Comparison of ENCODE assay signal across 19 cellular contexts in genomic region chr11:118343248-118343647, GRCh38. TPM values are rescaled to one million over a fixed set of nuclear protein-coding genes. Genes with fewer than 3 reads are reported as not detected.
DNase-seq lines count a peak whose midpoint lies in the region; ATAC-seq, FAIRE-seq and TF ChIP-seq lines count a peak whose summit lies in the region.
"Had no signal": no experiment of that assay in that cellular context is flagged by ENCODE, and none has a peak within 500 bp of the region (broad histone marks: within the 10 kb centered on the region; RNA-seq: fewer than 3 reads in every experiment).

No MANE protein-coding gene starts in this region.

- peak; percentile 30 to 39 for ATAC-seq in activated CD4-positive, CD25-positive, alpha-beta regulatory T cell treated with anti-CD3 and anti-CD28 coated beads, Interleukin-2, amount 50 U/mL, for 24 hours
- ATAC-seq in GM19455 (IDR thresholded peaks at IDR 0.05; ENCODE audit: unreplicated experiment): no peak

- peak overlapping the region; percentile 81 for H3K4me3 Mint-ChIP-seq in activated naive CD4-positive, alpha-beta T cell treated with anti-CD3 and anti-CD28 coated beads for 36 hours
- H3K4me3 Mint-ChIP-seq: nephron progenitor cell had no signal

- H3K27ac ChIP-seq in OCI-LY1 (ENCODE audit: low read depth, low read length, poor library complexity, severe bottlenecking) (peak overlapping the region; percentile 75), small intestine (ENCODE audit: low read depth in 1 of 2, low read length in 1 of 2) (peak overlapping the region; percentile 8 to 35)
- H3K27ac ChIP-seq: 22Rv1, tibial nerve had no signal

- H3K9me2 ChIP-seq in OCI-LY1 (ENCODE audit: low read depth, low read length): no peaks in the 10 kb centered on the region

- DNase-seq in activated CD4-positive, CD25-positive, alpha-beta regulatory T cell treated with anti-CD3 and anti-CD28 coated beads, Interleukin-2, amount 50 U/mL, for 72 hours: no peak
- DNase-seq in activated naive CD4-positive, alpha-beta T cell treated with anti-CD3 and anti-CD28 coated beads for 36 hours: peak; percentile 71
- DNase-seq in small intestine: no peak
- DNase-seq in pons (ENCODE audit: low spot score): no peak
- no peak for DNase-seq in SIG-M5 (lab: John Stamatoyannopoulos, UW)
- DNase-seq: anterior cingulate cortex, GOT3, NCI-H446 treated with DMSO at 0.1 percent for 48 hours, nephron progenitor cell had no signal

- CTCF ChIA-PET in activated naive CD4-positive, alpha-beta T cell treated with anti-CD3 and anti-CD28 coated beads for 36 hours (lab: Charles Lee): interaction anchor here (1.4 to 9.3 kb wide), 5 partner anchors 10 to 145 kb away, joined by 3 to 110 read pairs (median 6); partner anchors contain the start of genes CD3E and JAML

- H3F3A ChIP-seq in OCI-LY1 (ENCODE audit: insufficient read depth, low read length): no peaks in the 10 kb centered on the region

- whole genome bisulfite sequencing in small intestine, 3 donors: 63 to 75% (median 69%) methylated on average over 9 of the region's 9 CpGs

- peaks cover 58% of the 10 kb centered on the region for H3K4me1 ChIP-seq in OCI-LY1 (ENCODE audit: insufficient read depth, low read length, severe bottlenecking)
- no peaks in the 10 kb centered on the region for H3K4me1 ChIP-seq in small intestine (ENCODE audit: control insufficient read depth in 2 of 2, insufficient read depth in 1 of 2, low read depth in 1 of 2, low read length in 1 of 2)
- H3K4me1 ChIP-seq: tibial nerve had no signal

- H3K9ac ChIP-seq in OCI-LY1 (ENCODE audit: low read length): no peak overlapping the region

- FAIRE-seq in small intestine (lab: Jason Lieb, UNC): no peak
- FAIRE-seq: colon had no signal

- H3K27ac Mint-ChIP-seq in activated naive CD4-positive, alpha-beta T cell treated with anti-CD3 and anti-CD28 coated beads for 36 hours: peak overlapping the region; percentile 100
- H3K27ac Mint-ChIP-seq: nephron progenitor cell had no signal

- TF ChIP-seq CTCF in OCI-LY1 (IDR thresholded peaks at IDR 0.05; ENCODE audit: low read length): no peak

- intact Hi-C loops in activated naive CD4-positive, alpha-beta T cell treated with anti-CD3 and anti-CD28 coated beads for 36 hours (cut with micrococcal nuclease): loop anchor here (2.0 kb wide), 2 partner anchors 56 to 126 kb away; no protein-coding TSS in a partner anchor

- no peaks in the 10 kb centered on the region for H3K79me2 ChIP-seq in OCI-LY1 (ENCODE audit: insufficient read depth, low read length)

- H3K36me3 Mint-ChIP-seq in activated naive CD4-positive, alpha-beta T cell treated with anti-CD3 and anti-CD28 coated beads for 36 hours (ENCODE audit: low read depth): peaks cover 50% of the 10 kb centered on the region

- peaks cover 47% of the 10 kb centered on the region for H3K4me1 Mint-ChIP-seq in activated naive CD4-positive, alpha-beta T cell treated with anti-CD3 and anti-CD28 coated beads for 36 hours (ENCODE audit: low read depth)

- no peaks in the 10 kb centered on the region for H3K27me3 ChIP-seq in OCI-LY1 (ENCODE audit: insufficient read depth, low read length)
- H3K27me3 ChIP-seq in small intestine (ENCODE audit: control insufficient read depth in 2 of 2, insufficient read depth in 2 of 2, low read length in 2 of 2): no peaks in the 10 kb centered on the region

- H3K27me3 Mint-ChIP-seq in activated naive CD4-positive, alpha-beta T cell treated with anti-CD3 and anti-CD28 coated beads for 36 hours (ENCODE audit: low read depth): no peaks in the 10 kb centered on the region

- H3K4me2 ChIP-seq in OCI-LY1 (ENCODE audit: low read length): no peak overlapping the region

- H2AFZ ChIP-seq in OCI-LY1 (ENCODE audit: low read length): no peak overlapping the region

- H3K9me3 Mint-ChIP-seq in activated naive CD4-positive, alpha-beta T cell treated with anti-CD3 and anti-CD28 coated beads for 36 hours: no peaks in the 10 kb centered on the region

- no peaks in the 10 kb centered on the region for H3K36me3 ChIP-seq in OCI-LY1 (ENCODE audit: insufficient read depth, low read length)
- no peaks in the 10 kb centered on the region for H3K36me3 ChIP-seq in small intestine (ENCODE audit: control insufficient read depth in 2 of 2, insufficient read depth in 2 of 2, low read length in 2 of 2)
- H3K36me3 ChIP-seq: tibial nerve had no signal

- H3K9me3 ChIP-seq in OCI-LY1 (ENCODE audit: low read length) (no peaks in the 10 kb centered on the region), small intestine (ENCODE audit: control insufficient read depth, low read depth) (no peaks in the 10 kb centered on the region)
- H3K9me3 ChIP-seq: tibial nerve had no signal

- H4K20me1 ChIP-seq in OCI-LY1 (ENCODE audit: insufficient read depth, low read length): no peaks in the 10 kb centered on the region

- H3K4me3 ChIP-seq in OCI-LY1 (ENCODE audit: low read depth, low read length, poor library complexity, severe bottlenecking) (no peak overlapping the region), small intestine (ENCODE audit: low read depth in 1 of 2, low read length in 2 of 2) (peak overlapping the region in 1 of 2 donors; percentile 4)
- H3K4me3 ChIP-seq: lung, tibial nerve had no signal

RNA-seq across cellular contexts. Expression of gene CD3D, which starts 0.7 kb away (rescaled TPM):
- total RNA-seq in activated naive CD4-positive, alpha-beta T cell treated with anti-CD3 and anti-CD28 coated beads for 36 hours: 100 to 1,000 TPM; 259 to 285 TPM
- 10 to 100 TPM in 1 of 3 donors, 1 to 10 TPM in 2; 5.4 to 14.6 (median 6.9) TPM for polyA plus RNA-seq in small intestine
- total RNA-seq: glomerular endothelial cell, pulmonary artery endothelial cell had no signal
- polyA plus RNA-seq: BJ had no signal

RNA-seq across cellular contexts. Expression of gene CD3G, which starts 0.9 kb away (rescaled TPM):
- total RNA-seq in activated naive CD4-positive, alpha-beta T cell treated with anti-CD3 and anti-CD28 coated beads for 36 hours: 100 to 1,000 TPM; 103 to 106 TPM
- polyA plus RNA-seq in small intestine: 1 to 10 TPM in 2 of 3 donors, under 1 TPM in 1; 0.45 to 7.3 (median 1.1) TPM
- total RNA-seq: glomerular endothelial cell, pulmonary artery endothelial cell had no signal
- polyA plus RNA-seq: BJ had no signal

RNA-seq across cellular contexts. Expression of gene UBE4A, which starts 16.2 kb away (rescaled TPM):
- 10 to 100 TPM; 35.3 to 35.7 TPM for total RNA-seq in activated naive CD4-positive, alpha-beta T cell treated with anti-CD3 and anti-CD28 coated beads for 36 hours
- 10 to 100 TPM; 11.3 to 14.8 (median 13.6) TPM for polyA plus RNA-seq in small intestine

RNA-seq across cellular contexts. Expression of gene CD3E, which starts 38.7 kb away (rescaled TPM):
- total RNA-seq in activated naive CD4-positive, alpha-beta T cell treated with anti-CD3 and anti-CD28 coated beads for 36 hours: 100 to 1,000 TPM; 377 to 415 TPM
- polyA plus RNA-seq in small intestine: 10 to 100 TPM in 1 of 3 donors, 1 to 10 TPM in 2; 5.9 to 13.8 (median 6.9) TPM
- total RNA-seq: glomerular endothelial cell, pulmonary artery endothelial cell had no signal
- polyA plus RNA-seq: BJ had no signal

RNA-seq across cellular contexts. Expression of gene ATP5MG, which starts 58.2 kb away (rescaled TPM):
- total RNA-seq in activated naive CD4-positive, alpha-beta T cell treated with anti-CD3 and anti-CD28 coated beads for 36 hours: 100 to 1,000 TPM; 279 to 284 TPM
- 100 to 1,000 TPM; 234 to 332 (median 329) TPM for polyA plus RNA-seq in small intestine
